25 cellular contexts compared by ENCODE assay signal in the genomic region with DNA sequence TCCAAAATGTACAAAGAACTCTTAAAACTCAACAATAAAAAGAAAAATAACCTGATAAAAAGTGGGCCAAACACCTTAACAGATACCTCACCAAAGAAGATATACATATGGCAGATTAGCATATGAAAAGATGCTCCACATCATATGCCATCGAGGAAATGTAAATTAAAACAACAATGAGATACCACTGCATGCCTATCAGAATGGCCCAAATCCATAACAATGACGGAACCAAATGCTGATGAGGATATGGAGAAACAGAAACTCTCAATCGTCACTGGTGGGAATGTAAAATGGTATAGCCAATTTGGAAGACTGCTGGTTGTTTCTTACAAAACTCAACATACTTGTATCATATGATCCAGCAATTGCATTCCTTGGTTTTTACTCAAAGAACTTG.
DNase-seq lines count a peak whose midpoint lies in the region; ATAC-seq and TF ChIP-seq lines count a peak whose summit lies in the region.
"Had no signal": no experiment of that assay in that cellular context is flagged by ENCODE, and none has a peak within 500 bp of the region (broad histone marks: within the 10 kb centered on the region; RNA-seq: fewer than 3 reads in every experiment).

No MANE protein-coding gene starts in this region.

- peaks cover 5% of the 10 kb centered on the region; the same call in 2 of the 3 replicates for H3K36me3 Mint-ChIP-seq in GM23338 (ENCODE audit: low read depth)
- H3K36me3 Mint-ChIP-seq: CD14-positive monocyte; CD4-positive, alpha-beta memory T cell; CD4-positive, CD25-positive, alpha-beta regulatory T cell had no signal

- DNase-seq in GM23338 (ENCODE audit: low spot score): no peak
- DNase-seq in fibroblast of peridontal ligament (ENCODE audit: extremely low read depth): peak; percentile 12
- DNase-seq in NCI-H2227 (lab: John Stamatoyannopoulos, UW; ENCODE audit: unreplicated experiment): no peak
- DNase-seq in prostate gland (ENCODE audit: low spot score): no peak
- no peak for DNase-seq in omental fat pad (ENCODE audit: low spot score)
- DNase-seq: BE2C; C1 segment of cervical spinal cord; CD4-positive, alpha-beta memory T cell; CD4-positive, CD25-positive, alpha-beta regulatory T cell; CD8-positive, alpha-beta memory T cell; COR-L47; DMS 273 treated with DMSO at 0.1 percent for 48 hours; DMS153; DMS53; DMS79; DND-41; EL; GDM1 had no signal

- H3K4me3 Mint-ChIP-seq in GM23338: peak overlapping the region; percentile 12; the same call in 1 of the 3 replicates
- H3K4me3 Mint-ChIP-seq: CD14-positive monocyte; CD4-positive, alpha-beta memory T cell; CD4-positive, CD25-positive, alpha-beta regulatory T cell; CD8-positive, alpha-beta memory T cell had no signal

- H3K27me3 ChIP-seq in GM23338 (ENCODE audit: insufficient read depth): no peaks in the 10 kb centered on the region
- no peaks in the 10 kb centered on the region for H3K27me3 ChIP-seq in HUES48 (ENCODE audit: control insufficient read depth, insufficient read depth, low read length)
- H3K27me3 ChIP-seq in iPS-20b (ENCODE audit: insufficient read depth, low read length): no peaks in the 10 kb centered on the region
- no peaks in the 10 kb centered on the region for H3K27me3 ChIP-seq in prostate gland (replicated peaks; ENCODE audit: insufficient read depth)
- H3K27me3 ChIP-seq: BE2C, BLaER1 had no signal

- TF ChIP-seq CTCF in GM23338 (conservative IDR thresholded peaks at IDR 0.05; ENCODE audit: low read depth in 2 of 2) (no peak), prostate gland (IDR thresholded peaks at IDR 0.05) (no peak), omental fat pad (IDR thresholded peaks at IDR 0.05) (no peak)

- H3K4me1 Mint-ChIP-seq in GM23338: peaks cover 19% of the 10 kb centered on the region
- H3K4me1 Mint-ChIP-seq: CD14-positive monocyte; CD4-positive, alpha-beta memory T cell; CD4-positive, CD25-positive, alpha-beta regulatory T cell; CD8-positive, alpha-beta memory T cell had no signal

- no peaks in the 10 kb centered on the region for H3F3A ChIP-seq in GM23338 (replicated peaks; ENCODE audit: low read depth)

- intact Hi-C loops in prostate gland (cut with DNase I): no loop called here

- peaks cover 4% of the 10 kb centered on the region for H3K27me3 Mint-ChIP-seq in GM23338 (ENCODE audit: insufficient read depth, low read depth, poor library complexity)

- H3K9me3 ChIP-seq in HUES48 (ENCODE audit: control insufficient read depth, insufficient read depth, low read length): no peaks in the 10 kb centered on the region
- H3K9me3 ChIP-seq in iPS-20b (ENCODE audit: insufficient read depth, low read depth, low read length): no peaks in the 10 kb centered on the region
- H3K9me3 ChIP-seq in prostate gland: no peaks in the 10 kb centered on the region
- H3K9me3 ChIP-seq: A549, BE2C, BLaER1 had no signal

- no peaks in the 10 kb centered on the region for H3K9me2 ChIP-seq in GM23338 (ENCODE audit: insufficient read depth)

- peak overlapping the region; percentile 83 for H3K27ac Mint-ChIP-seq in GM23338
- H3K27ac Mint-ChIP-seq: CD14-positive monocyte; CD4-positive, alpha-beta memory T cell; CD4-positive, CD25-positive, alpha-beta regulatory T cell; CD8-positive, alpha-beta memory T cell had no signal

- TF ChIP-seq POLR2A in prostate gland (IDR thresholded peaks at IDR 0.05): no peak

- no peaks in the 10 kb centered on the region for H3K79me2 ChIP-seq in GM23338 (replicated peaks; ENCODE audit: insufficient read depth)

- ATAC-seq in GM23338 (no peak), omental fat pad (ENCODE audit: low FRiP score) (no peak)
- ATAC-seq: A549, GM12878 had no signal

- H3K4me1 ChIP-seq in GM23338 (ENCODE audit: insufficient read depth) (peaks cover 18% of the 10 kb centered on the region), HUES48 (ENCODE audit: control insufficient read depth, insufficient read depth, low read length) (peaks cover 19% of the 10 kb centered on the region), iPS-20b (ENCODE audit: insufficient read depth, low read length) (peaks cover 9% of the 10 kb centered on the region; the same call in 1 of the 2 replicates), prostate gland (replicated peaks) (no peaks in the 10 kb centered on the region)
- H3K4me1 ChIP-seq: A549, BE2C, BLaER1 had no signal

- H3K4me2 ChIP-seq in GM23338: peak overlapping the region; percentile 34
- H3K4me2 ChIP-seq: A549, BLaER1 had no signal

- WGBS in prostate gland: 61% methylated on average over 3 of the region's 3 CpGs

- no peaks in the 10 kb centered on the region; the same call in 2 of the 3 replicates for H3K9me3 Mint-ChIP-seq in GM23338
- H3K9me3 Mint-ChIP-seq: CD4-positive, alpha-beta memory T cell had no signal

- no peak overlapping the region; the same call in 1 of the 2 replicates for H3K4me3 ChIP-seq in GM23338
- H3K4me3 ChIP-seq in HUES48 (ENCODE audit: low read depth, low read length): peak overlapping the region; percentile 26; the same call in 1 of the 2 replicates
- peak overlapping the region; percentile 23 for H3K4me3 ChIP-seq in iPS-20b (ENCODE audit: low read length)
- H3K4me3 ChIP-seq in prostate gland: no peak overlapping the region
- H3K4me3 ChIP-seq: A549, BLaER1, GM12878 had no signal

- H2AFZ ChIP-seq in GM23338: no peak overlapping the region

- H3K27ac ChIP-seq in GM23338 (ENCODE audit: low read depth): no peak overlapping the region
- H3K27ac ChIP-seq in HUES48 (ENCODE audit: low read depth, low read length): peak overlapping the region; percentile 39
- peak overlapping the region; percentile 77 for H3K27ac ChIP-seq in iPS-20b (ENCODE audit: low read length)
- H3K27ac ChIP-seq in prostate gland: no peak overlapping the region
- H3K27ac ChIP-seq: 22Rv1, A549, BLaER1 had no signal

- H3K9ac ChIP-seq in HUES48 (ENCODE audit: low read depth, low read length) (no peak overlapping the region), iPS-20b (ENCODE audit: low read depth, low read length) (peak overlapping the region; percentile 22; the same call in 1 of the 2 replicates)
- H3K9ac ChIP-seq: BLaER1 had no signal

- H3K36me3 ChIP-seq in GM23338 (ENCODE audit: insufficient read depth): no peaks in the 10 kb centered on the region
- no peaks in the 10 kb centered on the region for H3K36me3 ChIP-seq in HUES48 (ENCODE audit: control insufficient read depth, insufficient read depth, low read length)
- H3K36me3 ChIP-seq in iPS-20b (ENCODE audit: insufficient read depth, low read depth, low read length): no peaks in the 10 kb centered on the region
- no peaks in the 10 kb centered on the region for H3K36me3 ChIP-seq in prostate gland
- H3K36me3 ChIP-seq: BE2C, BLaER1 had no signal

- no peaks in the 10 kb centered on the region for H4K20me1 ChIP-seq in GM23338 (replicated peaks; ENCODE audit: insufficient read depth)
- H4K20me1 ChIP-seq: BLaER1 had no signal

TF ChIP-seq in GM23338, 12 proteins besides CTCF, POLR2A, EP300 and RAD21 (continues in another document):
- no peak for TF ChIP-seq EZH2 (IDR thresholded peaks at IDR 0.05; ENCODE audit: low read depth, unreplicated experiment)
- no peak for TF ChIP-seq JUNB (IDR thresholded peaks at IDR 0.05; ENCODE audit: unreplicated experiment)
- no peak for TF ChIP-seq STAT1 (IDR thresholded peaks at IDR 0.05; ENCODE audit: unreplicated experiment)

Comparison
In these comparisons a context has a peak if more than half of its experiments do, and no peak if none do; other contexts are left out.
1. H3K27ac ChIP-seq: peak in HUES48 (single experiment) and iPS-20b (single experiment); none in GM23338 (single experiment) and prostate gland (0 of 2).
2. H3K4me3 ChIP-seq: peak in HUES48 (single experiment) and iPS-20b (single experiment); none in GM23338 (single experiment) and prostate gland (0 of 2).